ENCODE assay signal across 20 cellular contexts in the genomic region with DNA sequence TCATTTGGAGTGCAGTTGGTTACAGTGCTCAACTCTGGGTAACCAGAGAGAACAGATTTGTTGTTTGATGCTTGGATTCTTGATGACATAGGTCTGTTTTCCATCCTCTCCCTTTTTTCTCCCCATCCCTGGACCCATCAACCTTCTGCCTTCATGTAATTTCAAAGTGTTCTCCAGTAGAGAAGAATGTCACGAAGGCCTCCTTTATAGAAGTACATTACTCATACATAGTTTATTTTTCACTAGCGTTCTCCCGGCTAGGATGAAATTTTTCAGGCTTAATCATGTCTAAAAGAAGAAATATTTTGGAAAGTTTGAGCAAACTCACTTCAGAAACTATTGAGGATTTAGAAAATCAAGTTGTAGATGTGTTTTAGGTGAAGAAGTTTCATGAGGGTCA. TPM values are rescaled to one million over a fixed set of nuclear protein-coding genes. Genes with fewer than 3 reads are reported as not detected.
A peak's percentile ranks its signal among the peaks of the same experiment; 100 is the strongest.
DNase-seq lines count a peak whose midpoint lies in the region; ATAC-seq and TF ChIP-seq lines count a peak whose summit lies in the region.
"Had no signal": no experiment of that assay in that cellular context is flagged by ENCODE, and none has a peak within 500 bp of the region (broad histone marks: within the 10 kb centered on the region; RNA-seq: fewer than 3 reads in every experiment).

No MANE protein-coding gene starts in this region.

- intact Hi-C loops in Right ventricle myocardium inferior (cut with DNase I): no loop called here

- no peaks in the 10 kb centered on the region for H3K36me3 ChIP-seq in brain microvascular endothelial cell (replicated peaks)
- H3K36me3 ChIP-seq in mesenchymal stem cell (ENCODE audit: control insufficient read depth in 1 of 2, insufficient read depth in 2 of 2, low read depth in 1 of 2, low read length in 2 of 2): no peaks in the 10 kb centered on the region
- H3K36me3 ChIP-seq: stomach had no signal

- H2AFZ ChIP-seq in mesenchymal stem cell (ENCODE audit: low read depth, low read length): no peak overlapping the region

- WGBS in mesenchymal stem cell: 3% methylated on average over 2 of the region's 3 CpGs

- H3K4me1 ChIP-seq in mesenchymal stem cell (ENCODE audit: control insufficient read depth, insufficient read depth, low read depth, low read length): peaks cover 8% of the 10 kb centered on the region

- no peak for TF ChIP-seq CTCF in brain microvascular endothelial cell (IDR thresholded peaks at IDR 0.05; ENCODE audit: low read depth, low read length, missing control alignments)

- H2AK5ac ChIP-seq in mesenchymal stem cell (ENCODE audit: low read length, severe bottlenecking): no peak overlapping the region

- H3K23ac ChIP-seq in mesenchymal stem cell (ENCODE audit: low read length in 2 of 2): no peak overlapping the region

- H3K18ac ChIP-seq in mesenchymal stem cell (ENCODE audit: low read depth in 1 of 2, low read length in 2 of 2): no peak overlapping the region

- H2BK5ac ChIP-seq in mesenchymal stem cell (ENCODE audit: low read depth, low read length, poor library complexity, severe bottlenecking): peak overlapping the region; percentile 25

- ATAC-seq in Right ventricle myocardium inferior: no peak
- ATAC-seq in GM21786 (IDR thresholded peaks at IDR 0.05; ENCODE audit: unreplicated experiment): no peak
- ATAC-seq: GM12878, Panc1 had no signal

- H3K27ac ChIP-seq in brain microvascular endothelial cell (peak overlapping the region; percentile 64), mesenchymal stem cell (ENCODE audit: low read length, poor library complexity, severe bottlenecking) (peak overlapping the region; percentile 78)
- H3K27ac ChIP-seq: stomach had no signal

- H2BK15ac ChIP-seq in mesenchymal stem cell (ENCODE audit: low read depth, poor library complexity, severe bottlenecking): no peak overlapping the region

- H3K9ac ChIP-seq in mesenchymal stem cell (ENCODE audit: low read length): peak overlapping the region; percentile 70

- no peak overlapping the region for H3K4ac ChIP-seq in mesenchymal stem cell (ENCODE audit: low read depth in 1 of 2, low read length in 2 of 2)

- H3K9me3 ChIP-seq in mesenchymal stem cell (ENCODE audit: control insufficient read depth, low read length): no peaks in the 10 kb centered on the region
- H3K9me3 ChIP-seq: stomach had no signal

- no peak overlapping the region for H2BK120ac ChIP-seq in mesenchymal stem cell (ENCODE audit: low read depth, low read length)

- H4K8ac ChIP-seq in mesenchymal stem cell (ENCODE audit: low read length): no peak overlapping the region

- H2BK12ac ChIP-seq in mesenchymal stem cell (ENCODE audit: low read length in 2 of 2): peak overlapping the region in 1 of 2 experiments; percentile 11

- peak; percentile 49 for DNase-seq in A172 (ENCODE audit: low spot score)
- DNase-seq in HS-5 (ENCODE audit: low read depth): peak; percentile 61
- peak; percentile 42 for DNase-seq in brain microvascular endothelial cell
- peak; percentile 82 for DNase-seq in mesenchymal stem cell
- DNase-seq in Right ventricle myocardium inferior (ENCODE audit: missing footprints): no peak
- no peak for DNase-seq in CD1c-positive myeloid dendritic cell (ENCODE audit: extremely low spot score)
- no peak for DNase-seq in HUDEP-2 (lab: John Stamatoyannopoulos, UW; ENCODE audit: unreplicated experiment in 76 of 76)
- DNase-seq: 8988T; activated CD4-positive, alpha-beta T cell treated with anti-CD3 and anti-CD28 coated beads, Interleukin-2, amount 10 ng/mL, durations not matched to agents 7 days and 5 days; DMS53; hippocampal formation; KBM-7; naive B cell; NCI-H146; NCI-H524; stomach; T-helper 2 cell had no signal

- H3K27me3 ChIP-seq in brain microvascular endothelial cell (replicated peaks): no peaks in the 10 kb centered on the region
- no peaks in the 10 kb centered on the region for H3K27me3 ChIP-seq in mesenchymal stem cell (ENCODE audit: control insufficient read depth in 1 of 2, insufficient read depth in 1 of 2, low read length in 2 of 2)
- H3K27me3 ChIP-seq: stomach had no signal

- H3K4me3 ChIP-seq in brain microvascular endothelial cell (ENCODE audit: low read depth, low read length) (no peak overlapping the region), mesenchymal stem cell (ENCODE audit: insufficient read depth in 1 of 2, low read depth in 1 of 2, low read length in 2 of 2) (peak overlapping the region in 1 of 2 experiments; percentile 5)
- H3K4me3 ChIP-seq: GM12878, stomach had no signal

- H3K79me1 ChIP-seq in mesenchymal stem cell (replicated peaks; ENCODE audit: low read length, poor library complexity, severe bottlenecking): no peaks in the 10 kb centered on the region

- no peak overlapping the region for H3K4me2 ChIP-seq in mesenchymal stem cell (ENCODE audit: low read length, poor library complexity, severe bottlenecking)

- no peak overlapping the region for H3K14ac ChIP-seq in mesenchymal stem cell (ENCODE audit: low read length in 2 of 2)

- in situ Hi-C loops in brain microvascular endothelial cell (cut with HindIII; ENCODE audit: low pct_ligation_motif_present, low sequenced_read_pairs): no loop called here

- H4K91ac ChIP-seq in mesenchymal stem cell (ENCODE audit: low read length): no peak overlapping the region

RNA-seq across cellular contexts. Expression of gene APPL2, which starts 20.9 kb away (rescaled TPM):
- 41.6 and 46.4 TPM in 2 replicates for total RNA-seq in A172 (2014; rRNA removed; shearing (Covaris generic))
- polyA plus RNA-seq in mesenchymal stem cell (2013, experiment 1 of 2): 14.5 TPM
- polyA plus RNA-seq in mesenchymal stem cell (2013, experiment 2 of 2): 16.6 TPM
- 20.9 TPM for total RNA-seq in Right ventricle myocardium inferior

Comparison
In these comparisons a context has a peak if more than half of its experiments do, and no peak if none do; other contexts are left out.
1. DNase-seq: peak in A172 (single experiment), HS-5 (single experiment), brain microvascular endothelial cell (single experiment) and mesenchymal stem cell (single experiment); none in Right ventricle myocardium inferior (single experiment), CD1c-positive myeloid dendritic cell (single experiment) and HUDEP-2 (0 of 76).